In genomic region chr2:159285433-159285832, GRCh38 we compare ENCODE assay signal across 8 cellular contexts. TPM values are rescaled to one million over a fixed set of nuclear protein-coding genes. Genes with fewer than 3 reads are reported as not detected.
DNase-seq lines count a peak whose midpoint lies in the region; ATAC-seq, FAIRE-seq and TF ChIP-seq lines count a peak whose summit lies in the region.

No MANE protein-coding gene starts in this region.

- 89% methylated on average over 11 of the region's 11 CpGs for WGBS in GM12878 (ENCODE audit: insufficient coverage, insufficient replicate concordance, low lambda C conversion rate, missing lambda C conversion rate)
- WGBS in mesendoderm (ENCODE audit: extremely low coverage, insufficient coverage, low lambda C conversion rate) = no CpG with 5 or more reads among the region's 11 CpGs
- 75 to 79% methylated on average over 8 to 11 of the region's 11 CpGs for WGBS in transverse colon (ENCODE audit: low coverage in 1 of 2), 2 donors

- no peak overlapping the region for H2BK5ac ChIP-seq in mesendoderm (ENCODE audit: low read length)

- H3K56ac ChIP-seq in mesendoderm (ENCODE audit: low read length) = no peak overlapping the region

- H3K4me3 ChIP-seq in GM12878 = peak overlapping the region; percentile 86
- no peak overlapping the region for H3K4me3 ChIP-seq in mesendoderm (ENCODE audit: low read length)
- H3K4me3 ChIP-seq in transverse colon = peak overlapping the region; percentile 82 to 93 (median 88)

- H4K20me1 ChIP-seq in GM12878 (ENCODE audit: control insufficient read depth, insufficient read depth) = no peaks in the 10 kb centered on the region

- H3K18ac ChIP-seq in mesendoderm (ENCODE audit: low read length) = no peak overlapping the region

- no peak for TF ChIP-seq EP300 in GM12878 (IDR thresholded peaks at IDR 0.05; ENCODE audit: borderline replicate concordance in 1 of 2, control insufficient read depth in 1 of 2, low read depth in 2 of 2, low read length in 2 of 2)
- no peak for TF ChIP-seq EP300 in transverse colon (IDR thresholded peaks at IDR 0.05; ENCODE audit: low read depth)

- no peak overlapping the region for H2AFZ ChIP-seq in GM12878 (ENCODE audit: control insufficient read depth, low read depth, low read length)

- no peak overlapping the region for H3K23ac ChIP-seq in mesendoderm (ENCODE audit: low read length)

- H3K9ac ChIP-seq in GM12878 (ENCODE audit: control insufficient read depth, insufficient read depth, low read length) = no peak overlapping the region; the same call in 1 of the 2 replicates
- peak overlapping the region; percentile 82 for H3K9ac ChIP-seq in mesendoderm (ENCODE audit: low read length)

- no peak for TF ChIP-seq POLR2A in GM12878 (IDR thresholded peaks at IDR 0.05; ENCODE audit: low read depth, low read length)
- no peak for TF ChIP-seq POLR2A in transverse colon (IDR thresholded peaks at IDR 0.05)

- H3K4ac ChIP-seq in mesendoderm (ENCODE audit: low read depth, low read length) = no peak overlapping the region

- BruUV-seq in GM12878 (replicated peaks; lab: Mats Ljungman, UMichigan) = no TSS peak

- peak overlapping the region; percentile 71 for H3K27ac Mint-ChIP-seq in activated naive CD4-positive, alpha-beta T cell treated with anti-CD3 and anti-CD28 coated beads, Interleukin-2, amount 10 ng/mL, durations not matched to agents 7 days and 5 days

- intact Hi-C loops in GM12878 (cut with micrococcal nuclease; ENCODE audit: unreplicated experiment) = no loop called here
- intact Hi-C loops in transverse colon (cut with DNase I; ENCODE audit: low total_unique reads) = no loop called here

- POLR2A ChIA-PET in GM12878 (lab: Charles Lee) = interaction anchor here (1.5 kb wide), 1 partner anchor 36 kb away, joined by 7 read pairs; no protein-coding TSS in a partner anchor

- no peaks in the 10 kb centered on the region for H3K27me3 Mint-ChIP-seq in activated naive CD4-positive, alpha-beta T cell treated with anti-CD3 and anti-CD28 coated beads, Interleukin-2, amount 10 ng/mL, durations not matched to agents 7 days and 5 days

- H3K4me3 Mint-ChIP-seq in activated naive CD4-positive, alpha-beta T cell treated with anti-CD3 and anti-CD28 coated beads, Interleukin-2, amount 10 ng/mL, durations not matched to agents 7 days and 5 days = peak overlapping the region; percentile 76

- H3K79me1 ChIP-seq in mesendoderm (ENCODE audit: low read length) = peaks cover 2% of the 10 kb centered on the region

- H3K4me2 ChIP-seq in GM12878 (ENCODE audit: control insufficient read depth, insufficient read depth) (peak overlapping the region; percentile 58), mesendoderm (ENCODE audit: low read length) (peak overlapping the region; percentile 33)

- peaks cover 27% of the 10 kb centered on the region for H3K4me1 Mint-ChIP-seq in activated naive CD4-positive, alpha-beta T cell treated with anti-CD3 and anti-CD28 coated beads, Interleukin-2, amount 10 ng/mL, durations not matched to agents 7 days and 5 days

- peaks cover 1% of the 10 kb centered on the region for H3K36me3 Mint-ChIP-seq in activated naive CD4-positive, alpha-beta T cell treated with anti-CD3 and anti-CD28 coated beads, Interleukin-2, amount 10 ng/mL, durations not matched to agents 7 days and 5 days

- H3K36me3 ChIP-seq in GM12878 (ENCODE audit: control insufficient read depth in 2 of 2, insufficient read depth in 2 of 2, low read length in 1 of 2) = no peaks in the 10 kb centered on the region
- no peaks in the 10 kb centered on the region for H3K36me3 ChIP-seq in mesendoderm (ENCODE audit: control insufficient read depth, insufficient read depth, low read length)
- H3K36me3 ChIP-seq in transverse colon = peaks cover 0 to 4% (median 0%) of the 10 kb centered on the region in 4 donors

- H2BK15ac ChIP-seq in mesendoderm (replicated peaks; ENCODE audit: low read depth) = no peak overlapping the region

- no peak for DNase-seq in activated naive CD4-positive, alpha-beta T cell treated with anti-CD3 and anti-CD28 coated beads, Interleukin-2, amount 10 ng/mL, durations not matched to agents 7 days and 5 days
- no peak for DNase-seq in activated naive CD4-positive, alpha-beta T cell treated with Interleukin-2 at 50 U/mL for 16 hours
- DNase-seq in GM12878 (ENCODE audit: low read depth, low spot score) (no peak), mesendoderm (no peak), transverse colon (no peak), H4 (ENCODE audit: low spot score) (no peak), urothelium cell line (ENCODE audit: low spot score) (no peak), RCC 7860 (ENCODE audit: low spot score) (no peak)

- ATAC-seq in GM12878 = no peak

- in situ Hi-C loops in GM12878 (cut with MboI) (no loop called here), transverse colon (cut with MboI; ENCODE audit: low pct_ligation_motif_present in 1 of 4, low pct_unique_long_range_greater_than_20kb in 1 of 4, low sequenced_read_pairs in 3 of 4) (no loop called here)

- H3K79me2 ChIP-seq in GM12878 (ENCODE audit: control insufficient read depth, insufficient read depth, low read length) = peaks cover 10% of the 10 kb centered on the region
- H3K79me2 ChIP-seq in mesendoderm (ENCODE audit: control insufficient read depth, insufficient read depth, low read length) = no peaks in the 10 kb centered on the region

- no peak overlapping the region for H4K5ac ChIP-seq in mesendoderm (ENCODE audit: low read length)

- peaks cover 4% of the 10 kb centered on the region; the same call in 2 of the 3 replicates for H3K9me3 ChIP-seq in GM12878 (replicated peaks; ENCODE audit: control insufficient read depth, insufficient read depth, low read length)
- H3K9me3 ChIP-seq in transverse colon = no peaks in the 10 kb centered on the region

- FAIRE-seq in GM12878 (lab: Jason Lieb, UNC) (no peak), urothelium cell line (lab: Jason Lieb, UNC) (no peak), RCC 7860 (lab: Jason Lieb, UNC) (no peak)

- TF ChIP-seq RAD21 in GM12878 (IDR thresholded peaks at IDR 0.05; ENCODE audit: insufficient read depth, low read depth, low read length) = no peak

- H3K27me3 ChIP-seq in GM12878 (replicated peaks in 1 of 2; ENCODE audit: control insufficient read depth in 2 of 2, insufficient read depth in 2 of 2, low read length in 1 of 2) (no peaks in the 10 kb centered on the region), mesendoderm (ENCODE audit: insufficient read depth, low read length, poor library complexity) (no peaks in the 10 kb centered on the region), transverse colon (no peaks in the 10 kb centered on the region)

- peaks cover 10% of the 10 kb centered on the region for H3K4me1 ChIP-seq in GM12878 (ENCODE audit: control insufficient read depth, insufficient read depth, low read length)
- H3K4me1 ChIP-seq in mesendoderm (ENCODE audit: control insufficient read depth, low read depth, low read length) = peaks cover 2% of the 10 kb centered on the region
- H3K4me1 ChIP-seq in transverse colon = peaks cover 7 to 25% (median 9%) of the 10 kb centered on the region in 4 donors

- H3K27ac ChIP-seq in GM12878 (ENCODE audit: control insufficient read depth, insufficient read depth) = no peak overlapping the region
- H3K27ac ChIP-seq in mesendoderm (ENCODE audit: low read depth, low read length) = no peak overlapping the region
- H3K27ac ChIP-seq in transverse colon = peak overlapping the region; percentile 89 to 97 (median 92)

- no peaks in the 10 kb centered on the region for H3K9me3 Mint-ChIP-seq in activated naive CD4-positive, alpha-beta T cell treated with anti-CD3 and anti-CD28 coated beads, Interleukin-2, amount 10 ng/mL, durations not matched to agents 7 days and 5 days

- RAD21 ChIA-PET in GM12878 (lab: Charles Lee; ENCODE audit: unreplicated experiment) = interaction anchor here (0.8 to 0.9 kb wide), 2 partner anchors 8 to 35 kb away, joined by 3 to 4 read pairs; no protein-coding TSS in a partner anchor

- TF ChIP-seq CTCF in GM12878 (IDR thresholded peaks at IDR 0.05 in 2 of 3, conservative IDR thresholded peaks at IDR 0.05 in 1 of 3; ENCODE audit: control insufficient read depth in 2 of 3, extremely low read depth in 1 of 3, insufficient read depth in 1 of 3, low read depth in 3 of 3, low read length in 3 of 3) (no peak), transverse colon (IDR thresholded peaks at IDR 0.05) (no peak)

- CTCF ChIA-PET in activated naive CD4-positive, alpha-beta T cell treated with anti-CD3 and anti-CD28 coated beads, Interleukin-2, amount 10 ng/mL, durations not matched to agents 7 days and 5 days (lab: Charles Lee) = no interaction called here
- CTCF ChIA-PET in GM12878 (lab: Yijun Ruan, JAX) = interaction anchor here (0.9 kb wide), 1 partner anchor 36 kb away, joined by 3 read pairs; no protein-coding TSS in a partner anchor

- H4K8ac ChIP-seq in mesendoderm (ENCODE audit: low read depth, low read length) = no peak overlapping the region

- no peak overlapping the region for H2AK5ac ChIP-seq in mesendoderm (ENCODE audit: low read length)

- SMC1A ChIA-PET in GM12878 (lab: Charles Lee; ENCODE audit: uncharacterized antibody, unreplicated experiment) = interaction anchor here (1.4 to 2.3 kb wide), 2 partner anchors 17 to 36 kb away, joined by 3 to 5 read pairs; no protein-coding TSS in a partner anchor

- H2BK120ac ChIP-seq in mesendoderm (ENCODE audit: low read depth, low read length) = no peak overlapping the region

TF ChIP-seq in GM12878, 131 proteins besides CTCF, POLR2A, EP300 and RAD21 (continues in another document):
- no peak for TF ChIP-seq ZZZ3 (IDR thresholded peaks at IDR 0.05; ENCODE audit: control insufficient read depth, insufficient read length, low read depth)
- TF ChIP-seq GABPA (IDR thresholded peaks at IDR 0.05; ENCODE audit: low read depth) = no peak
- TF ChIP-seq RBBP5 (conservative IDR thresholded peaks at IDR 0.05) = no peak

RNA-seq across cellular contexts. Expression of gene WDSUB1, which starts 1.1 kb away (rescaled TPM):
- total RNA-seq in GM12878 (2013; cell fraction: nucleolus; rRNA removed) = 27.5 and 28.7 TPM in 2 replicates
- total RNA-seq in GM12878 (2014; rRNA removed) = 6.8 and 7.0 TPM in 2 replicates
- 8.0 and 9.2 TPM in 2 replicates for total RNA-seq in GM12878 (2014; rRNA removed; fragmentation: Illumina TruSeq; extraction: Trizol)
- total RNA-seq in GM12878 (2021) = 7.0 and 7.9 TPM in 2 replicates
- polyA plus RNA-seq in GM12878 (2011; ENCODE audit: low read depth) = 3.6 TPM
- 6.1 and 7.2 TPM in 2 replicates for polyA plus RNA-seq in GM12878 (2011; rRNA removed)
- 4.4 and 4.6 TPM in 2 replicates for polyA plus RNA-seq in GM12878 (2011; cell fraction: cytosol; rRNA removed)
- polyA plus RNA-seq in GM12878 (2011; cell fraction: nucleus; rRNA removed) = 6.8 and 8.4 TPM in 2 replicates
- 4.5 and 8.1 TPM in 2 replicates for polyA plus RNA-seq in GM12878 (2012)
- polyA plus RNA-seq in GM12878 (2014; fragmentation: Illumina TruSeq; extraction: Trizol) = 7.9 and 9.6 TPM in 2 replicates
- polyA plus RNA-seq in GM12878 (2014; fragmentation: Nextera tagmentation; extraction: Ambion mirVana) = 1 to 10 TPM; 5.8 to 7.4 TPM
- 4.4 and 4.5 TPM in 2 replicates for polyA plus RNA-seq in GM12878 (2014; rRNA removed)
- 10 to 100 TPM; 10.3 to 12.7 TPM for polyA plus RNA-seq in GM12878 (2016; fragmentation: Nextera tagmentation; extraction: Ambion mirVana)
- 8.6 and 10.5 TPM in 2 replicates for polyA minus RNA-seq in GM12878 (2011; rRNA and poly(A)+ RNA removed)
- 3.6 and 3.9 TPM in 2 replicates for polyA minus RNA-seq in GM12878 (2011; cell fraction: cytosol; rRNA and poly(A)+ RNA removed)
- 10.9 and 13.5 TPM in 2 replicates for polyA minus RNA-seq in GM12878 (2011; cell fraction: nucleus; rRNA and poly(A)+ RNA removed)
- polyA plus RNA-seq in mesendoderm (2013, experiment 1 of 2) = 4.6 TPM
- polyA plus RNA-seq in mesendoderm (2013, experiment 2 of 2) = 5.2 TPM
- 10 to 100 TPM in 1 of 4 donors, 1 to 10 TPM in 3; 3.4 to 10.3 (median 9.1) TPM for total RNA-seq in transverse colon
- total RNA-seq in H4 (2014; rRNA removed; shearing (Covaris generic)) = 4.2 and 6.1 TPM in 2 replicates

Comparison
In these comparisons a context has a peak if more than half of its experiments do, and no peak if none do; other contexts are left out.
1. H3K27ac ChIP-seq: peak in transverse colon (4 of 4); none in GM12878 (single experiment) and mesendoderm (single experiment).